ENCODE assay signal across 10 cellular contexts in the genomic region with DNA sequence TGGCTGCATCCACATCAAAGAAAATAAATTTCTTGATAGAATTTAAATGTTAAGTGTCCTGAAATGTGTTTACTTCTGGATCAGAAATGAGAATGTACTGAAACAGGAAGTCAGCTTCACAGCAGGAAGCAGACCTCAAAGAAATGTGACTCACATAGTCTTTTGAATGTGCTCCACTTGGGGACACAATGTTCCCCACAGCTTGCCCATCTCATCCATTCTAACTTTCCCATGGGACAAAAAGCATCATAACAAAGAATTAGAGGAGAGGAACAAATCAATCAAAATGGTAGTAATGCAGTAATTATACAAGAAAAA.
A peak's percentile ranks its signal among the peaks of the same experiment; 100 is the strongest.
DNase-seq lines count a peak whose midpoint lies in the region; ATAC-seq and TF ChIP-seq lines count a peak whose summit lies in the region.
"Had no signal": no experiment of that assay in that cellular context is flagged by ENCODE, and none has a peak within 500 bp of the region (broad histone marks: within the 10 kb centered on the region; RNA-seq: fewer than 3 reads in every experiment).

No MANE protein-coding gene starts in this region.

- no peaks in the 10 kb centered on the region for H3F3A ChIP-seq in smooth muscle cell (ENCODE audit: low read depth)

- in situ Hi-C loops in GM13976 (cut with MboI; ENCODE audit: low sequenced_read_pairs, unreplicated experiment), result no loop called here

- H3K4me1 Mint-ChIP-seq in T-helper 1 cell treated with Interleukin-12 subunit alpha and Interleukin-12 subunit beta and Interleukin-4 antibody, amounts not matched to agents 30 μg/mL and 1 μg/mL, for 36 hours (ENCODE audit: low read depth), result peaks cover 11% of the 10 kb centered on the region

- H3K36me3 Mint-ChIP-seq in T-helper 1 cell treated with Interleukin-12 subunit alpha and Interleukin-12 subunit beta and Interleukin-4 antibody, amounts not matched to agents 30 μg/mL and 1 μg/mL, for 36 hours (ENCODE audit: low read depth), result no peaks in the 10 kb centered on the region

- H3K4me3 ChIP-seq in fibroblast of lung (replicated peaks in 1 of 4; ENCODE audit: control extremely low read depth in 1 of 4, insufficient read depth in 1 of 4, low read depth in 3 of 4, low read length in 4 of 4), result no peak overlapping the region
- no peak overlapping the region for H3K4me3 ChIP-seq in smooth muscle cell

- DNase-seq in fibroblast of lung (ENCODE audit: low read depth in 2 of 2) (peak in 1 of 2 donors; percentile 44), smooth muscle cell (lab: John Stamatoyannopoulos, UW; ENCODE audit: unreplicated experiment) (no peak), hepatic stellate cell (ENCODE audit: low spot score) (no peak), OCI-M2 (lab: John Stamatoyannopoulos, UW; ENCODE audit: unreplicated experiment) (no peak), hippocampal formation (lab: John Stamatoyannopoulos, UW) (no peak), GM13976 (ENCODE audit: low spot score) (no peak)
- DNase-seq: activated CD8-positive, alpha-beta memory T cell treated with anti-CD3 and anti-CD28 coated beads, Interleukin-2, amount 50 U/mL, for 48 hours; NCI-H1436 had no signal

- H3K9me3 Mint-ChIP-seq in T-helper 1 cell treated with Interleukin-12 subunit alpha and Interleukin-12 subunit beta and Interleukin-4 antibody, amounts not matched to agents 30 μg/mL and 1 μg/mL, for 36 hours, result peaks cover 4% of the 10 kb centered on the region

- no peak for TF ChIP-seq CTCF in fibroblast of lung (conservative IDR thresholded peaks at IDR 0.05 in 1 of 2, IDR thresholded peaks at IDR 0.05 in 1 of 2; ENCODE audit: low read depth in 1 of 2, low read length in 2 of 2)
- TF ChIP-seq CTCF in smooth muscle cell (IDR thresholded peaks at IDR 0.05; ENCODE audit: borderline replicate concordance, insufficient read depth, poor library complexity, severe bottlenecking), result no peak
- no peak for TF ChIP-seq CTCF in GM13976 (IDR thresholded peaks at IDR 0.05; ENCODE audit: borderline replicate concordance, control extremely low read depth, extremely low read depth, insufficient read depth, missing control alignments)

- H3K79me2 ChIP-seq in fibroblast of lung (ENCODE audit: control insufficient read depth, insufficient read depth, low read length), result no peaks in the 10 kb centered on the region
- no peaks in the 10 kb centered on the region for H3K79me2 ChIP-seq in smooth muscle cell (ENCODE audit: low read depth)

- H3K27me3 ChIP-seq in fibroblast of lung (ENCODE audit: control insufficient read depth, insufficient read depth, low read length), result no peaks in the 10 kb centered on the region
- H3K27me3 ChIP-seq in smooth muscle cell (ENCODE audit: low read depth), result no peaks in the 10 kb centered on the region

- H3K36me3 ChIP-seq in fibroblast of lung (ENCODE audit: control insufficient read depth, insufficient read depth, low read length) (no peaks in the 10 kb centered on the region), smooth muscle cell (ENCODE audit: low read depth) (no peaks in the 10 kb centered on the region)

- peak overlapping the region; percentile 74 for H3K27ac Mint-ChIP-seq in T-helper 1 cell treated with Interleukin-12 subunit alpha and Interleukin-12 subunit beta and Interleukin-4 antibody, amounts not matched to agents 30 μg/mL and 1 μg/mL, for 36 hours

- H3K4me2 ChIP-seq in fibroblast of lung (ENCODE audit: extremely low read depth, insufficient read depth, low read length) (no peak overlapping the region), smooth muscle cell (no peak overlapping the region)

- H3K27ac ChIP-seq in fibroblast of lung (ENCODE audit: insufficient read depth, low read length) (no peak overlapping the region), smooth muscle cell (ENCODE audit: low read depth) (no peak overlapping the region)

- H3K4me3 Mint-ChIP-seq in T-helper 1 cell treated with Interleukin-12 subunit alpha and Interleukin-12 subunit beta and Interleukin-4 antibody, amounts not matched to agents 30 μg/mL and 1 μg/mL, for 36 hours, result peak overlapping the region; percentile 36

- peak; percentile 50 for ATAC-seq in HG02610 (IDR thresholded peaks at IDR 0.05; ENCODE audit: unreplicated experiment)

- H3K9me3 ChIP-seq in fibroblast of lung (ENCODE audit: control insufficient read depth, insufficient read depth, low read depth, low read length) (no peaks in the 10 kb centered on the region), smooth muscle cell (replicated peaks; ENCODE audit: low read depth) (no peaks in the 10 kb centered on the region)

- no peaks in the 10 kb centered on the region for H3K27me3 Mint-ChIP-seq in T-helper 1 cell treated with Interleukin-12 subunit alpha and Interleukin-12 subunit beta and Interleukin-4 antibody, amounts not matched to agents 30 μg/mL and 1 μg/mL, for 36 hours (ENCODE audit: low read depth)

- H4K20me1 ChIP-seq in fibroblast of lung (ENCODE audit: control insufficient read depth, extremely low read depth, insufficient read depth, low read length) (no peaks in the 10 kb centered on the region), smooth muscle cell (ENCODE audit: low read depth) (no peaks in the 10 kb centered on the region)

- H2AFZ ChIP-seq in fibroblast of lung (ENCODE audit: low read length) (peak overlapping the region; percentile 12), smooth muscle cell (ENCODE audit: low read depth) (peak overlapping the region; percentile 9)

- H3K9ac ChIP-seq in fibroblast of lung (ENCODE audit: insufficient read depth, low read length) (no peak overlapping the region), smooth muscle cell (ENCODE audit: low read depth) (no peak overlapping the region)

- H3K4me1 ChIP-seq in fibroblast of lung (ENCODE audit: control insufficient read depth, extremely low read depth, insufficient read depth, low read length) (peaks cover 2% of the 10 kb centered on the region), smooth muscle cell (ENCODE audit: low read depth) (no peaks in the 10 kb centered on the region)
